Comparison of ENCODE assay signal across 10 cellular contexts in genomic region chr5:181258576-181258975, GRCh38. TPM values are rescaled to one million over a fixed set of nuclear protein-coding genes. Genes with fewer than 3 reads are reported as not detected.
DNase-seq lines count a peak whose midpoint lies in the region; ATAC-seq, FAIRE-seq and TF ChIP-seq lines count a peak whose summit lies in the region.
"Had no signal": no experiment of that assay in that cellular context is flagged by ENCODE, and none has a peak within 500 bp of the region (broad histone marks: within the 10 kb centered on the region; RNA-seq: fewer than 3 reads in every experiment).

No MANE protein-coding gene starts in this region.

- CTCF ChIA-PET in activated naive CD4-positive, alpha-beta T cell treated with anti-CD3 and anti-CD28 coated beads for 36 hours (lab: Charles Lee) = interaction anchor here (0.8 kb wide), 1 partner anchor 9 kb away, joined by 3 read pairs; no protein-coding TSS in a partner anchor
- CTCF ChIA-PET in HepG2 (lab: Yijun Ruan, JAX; ENCODE audit: low intra/inter-chr PET ratio, low total read pairs) = no interaction called here

- H3K4me3 ChIP-seq in HepG2 (replicated peaks in 1 of 3; ENCODE audit: insufficient read depth in 1 of 3, low read depth in 2 of 3, low read length in 3 of 3) = peak overlapping the region; percentile 86 to 97 (median 94); a peak in 5 of 6 replicates
- H3K4me3 ChIP-seq in thymus (ENCODE audit: low read length) = peak overlapping the region; percentile 85
- H3K4me3 ChIP-seq in small intestine (ENCODE audit: low read depth in 1 of 2, low read length in 2 of 2) = peak overlapping the region in 1 of 2 donors; percentile 91

- TF ChIP-seq RAD21 in HepG2 (CRISPR knock-in tag; IDR thresholded peaks at IDR 0.05) = no peak

- no peak for ATAC-seq in activated naive CD8-positive, alpha-beta T cell treated with anti-CD3 and anti-CD28 coated beads, Interleukin-2, amount 10 ng/mL, durations not matched to agents 7 days and 5 days (ENCODE audit: low read depth)
- ATAC-seq in HepG2 (no peak), HG03196 (IDR thresholded peaks at IDR 0.05; ENCODE audit: unreplicated experiment) (no peak)

- H3K27me3 Mint-ChIP-seq in activated naive CD4-positive, alpha-beta T cell treated with anti-CD3 and anti-CD28 coated beads for 36 hours (ENCODE audit: low read depth) = no peaks in the 10 kb centered on the region
- H3K27me3 Mint-ChIP-seq in activated naive CD8-positive, alpha-beta T cell treated with anti-CD3 and anti-CD28 coated beads, Interleukin-2, amount 10 ng/mL, durations not matched to agents 7 days and 5 days = no peaks in the 10 kb centered on the region
- H3K27me3 Mint-ChIP-seq: dendritic cell treated with granulocyte-macrophage colony-stimulating factor and Interleukin-4, amounts not matched to agents 40 ng/mL and 50 ng/mL, for 4 days had no signal

- intact Hi-C loops in activated naive CD4-positive, alpha-beta T cell treated with anti-CD3 and anti-CD28 coated beads for 36 hours (cut with micrococcal nuclease) = no loop called here
- intact Hi-C loops in HepG2 (cut with micrococcal nuclease; ENCODE audit: unreplicated experiment) = no loop called here

- no peak for TF ChIP-seq POLR2A in HepG2 (IDR thresholded peaks at IDR 0.05; ENCODE audit: insufficient read depth in 1 of 2, low read depth in 2 of 2, low read length in 2 of 2)

- H3K27ac ChIP-seq in HepG2 (ENCODE audit: extremely low read length, insufficient read depth, low read length) (no peak overlapping the region), thymus (ENCODE audit: low read depth) (no peak overlapping the region), small intestine (ENCODE audit: low read depth in 1 of 2, low read length in 1 of 2) (no peak overlapping the region)

- H3K27ac Mint-ChIP-seq in activated naive CD4-positive, alpha-beta T cell treated with anti-CD3 and anti-CD28 coated beads for 36 hours = peak overlapping the region; percentile 28
- H3K27ac Mint-ChIP-seq in activated naive CD8-positive, alpha-beta T cell treated with anti-CD3 and anti-CD28 coated beads, Interleukin-2, amount 10 ng/mL, durations not matched to agents 7 days and 5 days = no peak overlapping the region
- H3K27ac Mint-ChIP-seq: dendritic cell treated with granulocyte-macrophage colony-stimulating factor and Interleukin-4, amounts not matched to agents 40 ng/mL and 50 ng/mL, for 4 days had no signal

- peak overlapping the region; percentile 92 for H3K4me3 Mint-ChIP-seq in activated naive CD4-positive, alpha-beta T cell treated with anti-CD3 and anti-CD28 coated beads for 36 hours
- peak overlapping the region; percentile 97 for H3K4me3 Mint-ChIP-seq in activated naive CD8-positive, alpha-beta T cell treated with anti-CD3 and anti-CD28 coated beads, Interleukin-2, amount 10 ng/mL, durations not matched to agents 7 days and 5 days

- H3K4me2 ChIP-seq in HepG2 (ENCODE audit: low read depth, low read length) = peak overlapping the region; percentile 99

- no peak for TF ChIP-seq CTCF in HepG2 (CRISPR knock-in tag; IDR thresholded peaks at IDR 0.05)

- peaks cover 17% of the 10 kb centered on the region for H4K20me1 ChIP-seq in HepG2 (ENCODE audit: insufficient read depth, low read length)

- peaks cover 56% of the 10 kb centered on the region for H3K4me1 ChIP-seq in HepG2 (ENCODE audit: insufficient read depth, low read length)
- peaks cover 26% of the 10 kb centered on the region for H3K4me1 ChIP-seq in thymus (ENCODE audit: control insufficient read depth, insufficient read depth, low read length)
- peaks cover 2 to 16% of the 10 kb centered on the region in 2 donors for H3K4me1 ChIP-seq in small intestine (ENCODE audit: control insufficient read depth in 2 of 2, insufficient read depth in 1 of 2, low read depth in 1 of 2, low read length in 1 of 2)

- BruUV-seq in HepG2 (replicated peaks; lab: Mats Ljungman, UMichigan) = no TSS peak

- H3K4me1 Mint-ChIP-seq in activated naive CD4-positive, alpha-beta T cell treated with anti-CD3 and anti-CD28 coated beads for 36 hours (ENCODE audit: low read depth) = peaks cover 50% of the 10 kb centered on the region
- peaks cover 46% of the 10 kb centered on the region for H3K4me1 Mint-ChIP-seq in activated naive CD8-positive, alpha-beta T cell treated with anti-CD3 and anti-CD28 coated beads, Interleukin-2, amount 10 ng/mL, durations not matched to agents 7 days and 5 days

- POLR2A ChIA-PET in activated naive CD8-positive, alpha-beta T cell treated with anti-CD3 and anti-CD28 coated beads, Interleukin-2, amount 10 ng/mL, durations not matched to agents 7 days and 5 days (lab: Charles Lee) = interaction anchor here (4.0 to 6.4 kb wide), 4 partner anchors 11 to 69 kb away, joined by 17 to 202 read pairs (median 76); partner anchors contain the start of genes RACK1 and TRIM41
- POLR2A ChIA-PET in HepG2 (lab: Yijun Ruan, JAX) = interaction anchor here (5.1 kb wide), 1 partner anchor 14 kb away, joined by 102 read pairs; the partner anchor contains the start of gene RACK1

- no peak for DNase-seq in activated naive CD4-positive, alpha-beta T cell treated with anti-CD3 and anti-CD28 coated beads for 36 hours
- no peak for DNase-seq in activated naive CD4-positive, alpha-beta T cell (lab: John Stamatoyannopoulos, UW)
- no peak for DNase-seq in activated naive CD8-positive, alpha-beta T cell treated with anti-CD3 and anti-CD28 coated beads, Interleukin-2, amount 10 ng/mL, durations not matched to agents 7 days and 5 days
- DNase-seq in HepG2 (ENCODE audit: low spot score) = no peak
- no peak for DNase-seq in small intestine
- no peak for DNase-seq in activated CD4-positive, alpha-beta T cell treated with anti-CD3 and anti-CD28 coated beads, Interleukin-2, amount 50 U/mL, for 1 hour

- no peak overlapping the region for H2AFZ ChIP-seq in HepG2 (ENCODE audit: low read length)

- FAIRE-seq in HepG2 (lab: Jason Lieb, UNC) (no peak), small intestine (lab: Jason Lieb, UNC) (no peak)
- FAIRE-seq: HTR-8/SVneo had no signal

- in situ Hi-C loops in HepG2 (cut with HindIII; ENCODE audit: extremely low pct_ligation_motif_present, low pct_unique_long_range_greater_than_20kb) = no loop called here

- no peaks in the 10 kb centered on the region; a peak in 1 of 5 replicates for H3K27me3 ChIP-seq in HepG2 (ENCODE audit: control insufficient read depth in 1 of 2, insufficient read depth in 2 of 2, low read length in 2 of 2)
- no peaks in the 10 kb centered on the region for H3K27me3 ChIP-seq in thymus (ENCODE audit: control insufficient read depth, insufficient read depth)
- H3K27me3 ChIP-seq in small intestine (ENCODE audit: control insufficient read depth in 2 of 2, insufficient read depth in 2 of 2, low read length in 2 of 2) = no peaks in the 10 kb centered on the region

- WGBS in HepG2 (ENCODE audit: low lambda C conversion rate) = 88% methylated on average over 3 of the region's 3 CpGs
- WGBS in thymus = 89% methylated on average over 3 of the region's 3 CpGs
- 28 to 55% (median 54%) methylated on average over 3 of the region's 3 CpGs for WGBS in small intestine, 3 donors

- peak overlapping the region; percentile 99; the same call in 1 of the 2 replicates for H3K9ac ChIP-seq in HepG2 (ENCODE audit: insufficient read depth, low read depth, low read length)

- H3K36me3 ChIP-seq in HepG2 (replicated peaks in 1 of 2; ENCODE audit: control insufficient read depth in 1 of 2, insufficient read depth in 2 of 2, low read length in 2 of 2) (peaks cover 2 to 13% of the 10 kb centered on the region in 2 experiments; a peak in 3 of 5 replicates), thymus (ENCODE audit: control insufficient read depth, insufficient read depth) (peaks cover 13% of the 10 kb centered on the region), small intestine (ENCODE audit: control insufficient read depth in 2 of 2, insufficient read depth in 2 of 2, low read length in 2 of 2) (no peaks in the 10 kb centered on the region)

- H3K36me3 Mint-ChIP-seq in activated naive CD4-positive, alpha-beta T cell treated with anti-CD3 and anti-CD28 coated beads for 36 hours (ENCODE audit: low read depth) = peaks cover 28% of the 10 kb centered on the region
- H3K36me3 Mint-ChIP-seq in activated naive CD8-positive, alpha-beta T cell treated with anti-CD3 and anti-CD28 coated beads, Interleukin-2, amount 10 ng/mL, durations not matched to agents 7 days and 5 days = peaks cover 28% of the 10 kb centered on the region

- H3K9me3 ChIP-seq in HepG2 (ENCODE audit: low read length) (no peaks in the 10 kb centered on the region), thymus (ENCODE audit: control insufficient read depth) (no peaks in the 10 kb centered on the region), small intestine (ENCODE audit: control insufficient read depth, low read depth) (no peaks in the 10 kb centered on the region)

- no peaks in the 10 kb centered on the region for H3K9me3 Mint-ChIP-seq in activated naive CD4-positive, alpha-beta T cell treated with anti-CD3 and anti-CD28 coated beads for 36 hours
- H3K9me3 Mint-ChIP-seq in activated naive CD8-positive, alpha-beta T cell treated with anti-CD3 and anti-CD28 coated beads, Interleukin-2, amount 10 ng/mL, durations not matched to agents 7 days and 5 days = no peaks in the 10 kb centered on the region
- H3K9me3 Mint-ChIP-seq: dendritic cell treated with granulocyte-macrophage colony-stimulating factor and Interleukin-4, amounts not matched to agents 40 ng/mL and 50 ng/mL, for 4 days had no signal

- no peak for TF ChIP-seq EP300 in HepG2 (IDR thresholded peaks at IDR 0.05; ENCODE audit: low read depth in 2 of 2, low read length in 2 of 2)
- no peak for TF ChIP-seq EP300 in HepG2 (CRISPR knock-in tag; IDR thresholded peaks at IDR 0.05; ENCODE audit: borderline replicate concordance)

- H3K79me2 ChIP-seq in HepG2 (ENCODE audit: insufficient read depth, low read length) = peaks cover 57% of the 10 kb centered on the region

RNA-seq across cellular contexts. Expression of gene TRIM52, which starts 2.4 kb away (rescaled TPM):
- 10 to 100 TPM; 10.5 to 10.9 TPM for total RNA-seq in activated naive CD4-positive, alpha-beta T cell treated with anti-CD3 and anti-CD28 coated beads for 36 hours
- 10 to 100 TPM; 43.0 to 43.5 TPM for total RNA-seq in activated naive CD8-positive, alpha-beta T cell treated with anti-CD3 and anti-CD28 coated beads, Interleukin-2, amount 10 ng/mL, durations not matched to agents 7 days and 5 days
- 5.7 and 7.2 TPM in 2 replicates for total RNA-seq in HepG2 (2016; rRNA removed; fragmentation: Illumina TruSeq; extraction: Trizol)
- total RNA-seq in HepG2 (2016; cell fraction: cytosol; rRNA removed; fragmentation: Illumina TruSeq; extraction: Trizol; ENCODE audit: low read depth) = 0.20 and 0.44 TPM in 2 replicates
- 5.4 and 6.0 TPM in 2 replicates for total RNA-seq in HepG2 (2016; cell fraction: insoluble cytoplasmic fraction; rRNA removed; fragmentation: Illumina TruSeq; extraction: Trizol)
- total RNA-seq in HepG2 (2016; cell fraction: membrane; rRNA removed; fragmentation: Illumina TruSeq; extraction: Trizol) = 2.1 and 2.2 TPM in 2 replicates
- 10.3 and 12.8 TPM in 2 replicates for total RNA-seq in HepG2 (2016; cell fraction: nucleus; rRNA removed; fragmentation: Illumina TruSeq; extraction: Trizol)
- polyA plus RNA-seq in HepG2 (2011; rRNA removed) = 11.6 and 11.7 TPM in 2 replicates
- polyA plus RNA-seq in HepG2 (2011; cell fraction: cytosol; rRNA removed) = 4.4 and 5.3 TPM in 2 replicates
- 16.4 and 22.4 TPM in 2 replicates for polyA plus RNA-seq in HepG2 (2011; cell fraction: nucleus; rRNA removed)
- 9.0 and 15.2 TPM in 2 replicates for polyA plus RNA-seq in HepG2 (2012)
- 0.20 and 0.26 TPM in 2 replicates for polyA plus RNA-seq in HepG2 (2016; cell fraction: cytosol; fragmentation: Illumina TruSeq; extraction: Trizol; ENCODE audit: low read depth)
- 5.4 and 5.6 TPM in 2 replicates for polyA plus RNA-seq in HepG2 (2016; cell fraction: insoluble cytoplasmic fraction; fragmentation: Illumina TruSeq; extraction: Trizol; ENCODE audit: low read depth)
- polyA plus RNA-seq in HepG2 (2016; cell fraction: membrane; fragmentation: Illumina TruSeq; extraction: Trizol; ENCODE audit: low read depth) = 0.95 and 1.1 TPM in 2 replicates
- polyA plus RNA-seq in HepG2 (2016; cell fraction: nucleus; fragmentation: Illumina TruSeq; extraction: Trizol; ENCODE audit: insufficient read depth, low read depth) = 27.9 and 33.0 TPM in 2 replicates
- polyA minus RNA-seq in HepG2 (2011; rRNA and poly(A)+ RNA removed; ENCODE audit: low replicate concordance) = 9.3 and 15.7 TPM in 2 replicates
- polyA minus RNA-seq in HepG2 (2011; cell fraction: cytosol; rRNA and poly(A)+ RNA removed) = 2.7 and 3.2 TPM in 2 replicates
- polyA minus RNA-seq in HepG2 (2011; cell fraction: nucleus; rRNA and poly(A)+ RNA removed) = 22.7 and 24.9 TPM in 2 replicates
- 35.2 TPM for polyA plus RNA-seq in thymus
- 1 to 10 TPM; 2.4 to 7.8 (median 6.5) TPM for polyA plus RNA-seq in small intestine

RNA-seq across cellular contexts. Expression of gene RACK1, which starts 14.9 kb away (rescaled TPM):
- 1,000 to 10,000 TPM; 3,176 to 3,362 TPM for total RNA-seq in activated naive CD4-positive, alpha-beta T cell treated with anti-CD3 and anti-CD28 coated beads for 36 hours
- total RNA-seq in activated naive CD8-positive, alpha-beta T cell treated with anti-CD3 and anti-CD28 coated beads, Interleukin-2, amount 10 ng/mL, durations not matched to agents 7 days and 5 days = 1,000 to 10,000 TPM; 1,741 to 1,808 TPM
- total RNA-seq in HepG2 (2016; rRNA removed; fragmentation: Illumina TruSeq; extraction: Trizol) = 2,514 and 3,226 TPM in 2 replicates
- 4,063 and 4,402 TPM in 2 replicates for total RNA-seq in HepG2 (2016; cell fraction: cytosol; rRNA removed; fragmentation: Illumina TruSeq; extraction: Trizol; ENCODE audit: low read depth)
- 2,554 and 3,310 TPM in 2 replicates for total RNA-seq in HepG2 (2016; cell fraction: insoluble cytoplasmic fraction; rRNA removed; fragmentation: Illumina TruSeq; extraction: Trizol)
- 5,165 and 5,275 TPM in 2 replicates for total RNA-seq in HepG2 (2016; cell fraction: membrane; rRNA removed; fragmentation: Illumina TruSeq; extraction: Trizol)
- total RNA-seq in HepG2 (2016; cell fraction: nucleus; rRNA removed; fragmentation: Illumina TruSeq; extraction: Trizol) = 943 and 1,018 TPM in 2 replicates
- polyA plus RNA-seq in HepG2 (2011; rRNA removed) = 6,141 and 6,693 TPM in 2 replicates
- polyA plus RNA-seq in HepG2 (2011; cell fraction: cytosol; rRNA removed) = 6,517 and 7,296 TPM in 2 replicates
- 2,166 and 2,467 TPM in 2 replicates for polyA plus RNA-seq in HepG2 (2011; cell fraction: nucleus; rRNA removed)
- polyA plus RNA-seq in HepG2 (2012) = 4,104 and 4,114 TPM in 2 replicates
- polyA plus RNA-seq in HepG2 (2016; cell fraction: cytosol; fragmentation: Illumina TruSeq; extraction: Trizol; ENCODE audit: low read depth) = 3,699 and 3,997 TPM in 2 replicates
- polyA plus RNA-seq in HepG2 (2016; cell fraction: insoluble cytoplasmic fraction; fragmentation: Illumina TruSeq; extraction: Trizol; ENCODE audit: low read depth) = 3,545 and 3,580 TPM in 2 replicates
- 4,862 and 5,343 TPM in 2 replicates for polyA plus RNA-seq in HepG2 (2016; cell fraction: membrane; fragmentation: Illumina TruSeq; extraction: Trizol; ENCODE audit: low read depth)
- polyA plus RNA-seq in HepG2 (2016; cell fraction: nucleus; fragmentation: Illumina TruSeq; extraction: Trizol; ENCODE audit: insufficient read depth, low read depth) = 1,515 and 1,598 TPM in 2 replicates
- polyA minus RNA-seq in HepG2 (2011; rRNA and poly(A)+ RNA removed; ENCODE audit: low replicate concordance) = 10,364 and 11,951 TPM in 2 replicates
- 2,548 and 2,636 TPM in 2 replicates for polyA minus RNA-seq in HepG2 (2011; cell fraction: cytosol; rRNA and poly(A)+ RNA removed)
- polyA minus RNA-seq in HepG2 (2011; cell fraction: nucleus; rRNA and poly(A)+ RNA removed) = 1,064 and 1,481 TPM in 2 replicates
- polyA plus RNA-seq in thymus = 2,214 TPM
- 1,000 to 10,000 TPM; 1,482 to 2,699 (median 2,196) TPM for polyA plus RNA-seq in small intestine

RNA-seq across cellular contexts. Expression of gene TRIM41, which starts 35.5 kb away (rescaled TPM):
- total RNA-seq in activated naive CD4-positive, alpha-beta T cell treated with anti-CD3 and anti-CD28 coated beads for 36 hours = 10 to 100 TPM; 36.5 to 37.3 TPM
- 10 to 100 TPM; 44.5 to 49.7 TPM for total RNA-seq in activated naive CD8-positive, alpha-beta T cell treated with anti-CD3 and anti-CD28 coated beads, Interleukin-2, amount 10 ng/mL, durations not matched to agents 7 days and 5 days
- 10.9 and 16.7 TPM in 2 replicates for total RNA-seq in HepG2 (2016; rRNA removed; fragmentation: Illumina TruSeq; extraction: Trizol)
- 3.4 and 3.6 TPM in 2 replicates for total RNA-seq in HepG2 (2016; cell fraction: cytosol; rRNA removed; fragmentation: Illumina TruSeq; extraction: Trizol; ENCODE audit: low read depth)
- 12.4 and 16.7 TPM in 2 replicates for total RNA-seq in HepG2 (2016; cell fraction: insoluble cytoplasmic fraction; rRNA removed; fragmentation: Illumina TruSeq; extraction: Trizol)
- total RNA-seq in HepG2 (2016; cell fraction: membrane; rRNA removed; fragmentation: Illumina TruSeq; extraction: Trizol) = 9.1 and 9.7 TPM in 2 replicates
- total RNA-seq in HepG2 (2016; cell fraction: nucleus; rRNA removed; fragmentation: Illumina TruSeq; extraction: Trizol) = 11.4 and 13.1 TPM in 2 replicates
- polyA plus RNA-seq in HepG2 (2011; rRNA removed) (10.2 and 10.9 TPM in 2 replicates), thymus (25.8 TPM), small intestine (10 to 100 TPM; 19.2 to 25.0 (median 20.3) TPM)
- polyA plus RNA-seq in HepG2 (2011; cell fraction: cytosol; rRNA removed) = 5.4 and 6.4 TPM in 2 replicates
- polyA plus RNA-seq in HepG2 (2011; cell fraction: nucleus; rRNA removed) = 66.0 and 81.3 TPM in 2 replicates
- polyA plus RNA-seq in HepG2 (2012) = 10.5 and 10.9 TPM in 2 replicates
- 2.6 and 3.0 TPM in 2 replicates for polyA plus RNA-seq in HepG2 (2016; cell fraction: cytosol; fragmentation: Illumina TruSeq; extraction: Trizol; ENCODE audit: low read depth)
- polyA plus RNA-seq in HepG2 (2016; cell fraction: insoluble cytoplasmic fraction; fragmentation: Illumina TruSeq; extraction: Trizol; ENCODE audit: low read depth) = 15.2 and 16.5 TPM in 2 replicates
- 7.8 and 8.3 TPM in 2 replicates for polyA plus RNA-seq in HepG2 (2016; cell fraction: membrane; fragmentation: Illumina TruSeq; extraction: Trizol; ENCODE audit: low read depth)
- 28.6 and 33.8 TPM in 2 replicates for polyA plus RNA-seq in HepG2 (2016; cell fraction: nucleus; fragmentation: Illumina TruSeq; extraction: Trizol; ENCODE audit: insufficient read depth, low read depth)
- polyA minus RNA-seq in HepG2 (2011; rRNA and poly(A)+ RNA removed; ENCODE audit: low replicate concordance) = 7.5 and 14.8 TPM in 2 replicates
- polyA minus RNA-seq in HepG2 (2011; cell fraction: cytosol; rRNA and poly(A)+ RNA removed) = 3.3 and 3.7 TPM in 2 replicates
- polyA minus RNA-seq in HepG2 (2011; cell fraction: nucleus; rRNA and poly(A)+ RNA removed) = 17.4 and 18.8 TPM in 2 replicates

RNA-seq across cellular contexts. Expression of gene TRIM7, which starts 53.6 kb away (rescaled TPM):
- 1 to 10 TPM; 1.6 to 1.8 TPM for total RNA-seq in activated naive CD4-positive, alpha-beta T cell treated with anti-CD3 and anti-CD28 coated beads for 36 hours
- total RNA-seq in activated naive CD8-positive, alpha-beta T cell treated with anti-CD3 and anti-CD28 coated beads, Interleukin-2, amount 10 ng/mL, durations not matched to agents 7 days and 5 days = 1 to 10 TPM; 2.5 to 2.6 TPM
- not detected in 2 replicates for total RNA-seq in HepG2 (2016; rRNA removed; fragmentation: Illumina TruSeq; extraction: Trizol)
- not detected in 2 replicates for total RNA-seq in HepG2 (2016; cell fraction: cytosol; rRNA removed; fragmentation: Illumina TruSeq; extraction: Trizol; ENCODE audit: low read depth)
- total RNA-seq in HepG2 (2016; cell fraction: insoluble cytoplasmic fraction; rRNA removed; fragmentation: Illumina TruSeq; extraction: Trizol) = not detected in 2 replicates
- not detected in 2 replicates for total RNA-seq in HepG2 (2016; cell fraction: membrane; rRNA removed; fragmentation: Illumina TruSeq; extraction: Trizol)
- not detected in 2 replicates for total RNA-seq in HepG2 (2016; cell fraction: nucleus; rRNA removed; fragmentation: Illumina TruSeq; extraction: Trizol)
- polyA plus RNA-seq in HepG2 (2011; rRNA removed) (0.10 and 0.13 TPM in 2 replicates), thymus (5.3 TPM), small intestine (1 to 10 TPM in 1 of 3 donors, under 1 TPM in 1, not detected in 1; 0.89 to 2.1 TPM)
- polyA plus RNA-seq in HepG2 (2011; cell fraction: cytosol; rRNA removed) = 0.11 and 0.13 TPM in 2 replicates
- 0.16 and 0.29 TPM in 2 replicates for polyA plus RNA-seq in HepG2 (2011; cell fraction: nucleus; rRNA removed)
- polyA plus RNA-seq in HepG2 (2012) = 0.13 TPM in 1 of 2 replicates, not detected in the other
- not detected in 2 replicates for polyA plus RNA-seq in HepG2 (2016; cell fraction: cytosol; fragmentation: Illumina TruSeq; extraction: Trizol; ENCODE audit: low read depth)
- not detected in 2 replicates for polyA plus RNA-seq in HepG2 (2016; cell fraction: insoluble cytoplasmic fraction; fragmentation: Illumina TruSeq; extraction: Trizol; ENCODE audit: low read depth)
- 0.23 TPM in 1 of 2 replicates, not detected in the other for polyA plus RNA-seq in HepG2 (2016; cell fraction: membrane; fragmentation: Illumina TruSeq; extraction: Trizol; ENCODE audit: low read depth)
- polyA plus RNA-seq in HepG2 (2016; cell fraction: nucleus; fragmentation: Illumina TruSeq; extraction: Trizol; ENCODE audit: insufficient read depth, low read depth) = not detected in 2 replicates
- polyA minus RNA-seq in HepG2 (2011; rRNA and poly(A)+ RNA removed; ENCODE audit: low replicate concordance) = 10.8 TPM in 1 of 2 replicates, not detected in the other
- 0.88 TPM in 1 of 2 replicates, not detected in the other for polyA minus RNA-seq in HepG2 (2011; cell fraction: cytosol; rRNA and poly(A)+ RNA removed)
- 1.2 TPM in 1 of 2 replicates, not detected in the other for polyA minus RNA-seq in HepG2 (2011; cell fraction: nucleus; rRNA and poly(A)+ RNA removed)
